Comparison of ENCODE assay signal across 8 cellular contexts in the genomic region with DNA sequence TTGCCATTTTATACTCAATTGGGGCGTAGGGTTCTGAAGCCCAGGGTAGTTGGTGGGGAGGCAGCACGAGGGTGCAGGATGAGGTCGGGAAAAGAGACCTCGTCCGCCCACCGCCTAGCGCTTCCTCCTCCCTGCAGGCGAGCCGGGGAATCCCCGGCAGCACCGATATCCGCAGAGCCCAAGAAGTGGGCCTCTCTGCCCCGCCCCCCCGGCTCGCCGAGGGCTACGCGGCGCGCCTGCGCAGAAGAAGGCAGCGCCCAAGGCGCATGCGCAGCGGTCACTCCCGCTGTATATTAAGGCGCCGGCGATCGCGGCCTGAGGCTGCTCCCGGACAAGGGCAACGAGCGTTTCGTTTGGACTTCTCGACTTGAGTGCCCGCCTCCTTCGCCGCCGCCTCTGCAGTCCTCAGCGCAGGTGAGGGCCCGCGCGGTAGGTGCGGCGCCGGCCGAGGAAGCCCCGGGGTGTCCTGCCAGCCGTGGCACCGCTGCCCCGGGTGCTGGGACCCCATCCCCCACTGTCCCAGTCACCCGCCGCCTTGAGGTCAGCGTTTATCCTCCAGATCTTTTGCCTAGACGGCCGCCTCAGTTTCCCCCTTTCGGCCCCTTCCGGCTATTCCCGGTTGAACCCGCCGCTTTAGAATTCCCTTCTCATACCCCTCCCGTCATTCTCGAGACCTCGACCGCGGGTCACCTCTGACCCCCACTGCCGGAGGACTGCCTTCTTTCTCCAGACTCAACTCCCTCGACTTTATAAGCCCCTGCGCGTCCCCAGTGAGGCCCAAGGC. TPM values are rescaled to one million over a fixed set of nuclear protein-coding genes. Genes with fewer than 3 reads are reported as not detected.
DNase-seq lines count a peak whose midpoint lies in the region; ATAC-seq and TF ChIP-seq lines count a peak whose summit lies in the region.

TSS of gene ALAS1 (plus strand) at position 319 of the 784 bp plus-strand sequence. CDS start 1,082 bp downstream, outside the sequence.

- H3K4me3 Mint-ChIP-seq in chondrocyte (ENCODE audit: unreplicated experiment) = peak within 1 kb of the TSS; percentile 98

- peaks cover 42% of the 10 kb centered on the region for H3K4me1 Mint-ChIP-seq in chondrocyte (ENCODE audit: low read depth)

- TF ChIP-seq CTCF in chondrocyte (IDR thresholded peaks at IDR 0.05) = no peak

- ATAC-seq in GM19035 (IDR thresholded peaks at IDR 0.05; ENCODE audit: unreplicated experiment) (peak; percentile 83), HG03342 (IDR thresholded peaks at IDR 0.05; ENCODE audit: unreplicated experiment) (peak; percentile 68)

- no peaks in the 10 kb centered on the region for H3K27me3 Mint-ChIP-seq in chondrocyte (ENCODE audit: low read depth)

- H3K27ac Mint-ChIP-seq in chondrocyte (ENCODE audit: unreplicated experiment) = peak within 1 kb of the TSS; percentile 94

- H3K9me3 Mint-ChIP-seq in chondrocyte (ENCODE audit: low read depth) = no peaks in the 10 kb centered on the region

- DNase-seq in Ammon's horn (ENCODE audit: low spot score) = peak; percentile 87
- peak; percentile 80 for DNase-seq in NCI-H510A treated with DMSO at 0.1 percent for 48 hours (lab: John Stamatoyannopoulos, UW)
- peak; percentile 92 to 95 for DNase-seq in activated CD4-positive, alpha-beta T cell treated with anti-CD3 and anti-CD28 coated beads for 24 hours (ENCODE audit: low read depth in 2 of 2)
- DNase-seq in chondrocyte (ENCODE audit: low spot score) = no peak
- peak; percentile 62 for DNase-seq in kidney glomerular epithelial cell (lab: John Stamatoyannopoulos, UW)
- DNase-seq in stimulated activated CD4-positive, alpha-beta T cell treated with anti-CD3 and anti-CD28 coated beads, Interleukin-1b, Interleukin-23, amount 100 ng/mL, for 1 hour (ENCODE audit: low read depth in 2 of 2) = peak; percentile 87 to 90

- H3K36me3 Mint-ChIP-seq in chondrocyte (ENCODE audit: low read depth) = peaks cover 13% of the 10 kb centered on the region

RNA-seq across cellular contexts. Expression of gene ALAS1, which starts in this region (rescaled TPM):
- total RNA-seq in chondrocyte = 37.5 to 39.8 TPM (median 38.3 TPM) in 3 replicates
